ENCODE assay signal across 8 cellular contexts in genomic region chr4:2535386-2536192, GRCh38. TPM values are rescaled to one million over a fixed set of nuclear protein-coding genes. Genes with fewer than 3 reads are reported as not detected.
DNase-seq lines count a peak whose midpoint lies in the region; ATAC-seq and TF ChIP-seq lines count a peak whose summit lies in the region.

No MANE protein-coding gene starts in this region.

- in situ Hi-C loops in G401 (cut with HindIII; ENCODE audit: low sequenced_read_pairs), result no loop called here

- peaks cover 5 to 8% (median 6%) of the 10 kb centered on the region in 3 experiments for H3K36me3 Mint-ChIP-seq in H9 (ENCODE audit: insufficient read depth in 1 of 3, low read depth in 3 of 3)

- H2AFZ ChIP-seq in H9 (ENCODE audit: low read length), result no peak overlapping the region

- H2BK20ac ChIP-seq in H9 (ENCODE audit: low read depth, low read length, poor library complexity, severe bottlenecking), result no peak overlapping the region

- H3K4me1 ChIP-seq in H9 (ENCODE audit: insufficient read depth, low read length), result peaks cover 3% of the 10 kb centered on the region; the same call in 1 of the 2 replicates
- H3K4me1 ChIP-seq in mucosa of rectum (ENCODE audit: control insufficient read depth in 2 of 2, insufficient read depth in 2 of 2, low read length in 2 of 2), result peaks cover 9 to 10% of the 10 kb centered on the region in 2 donors

- no peaks in the 10 kb centered on the region for H3K9me3 ChIP-seq in H9 (ENCODE audit: control insufficient read depth, low read depth, low read length)
- H3K9me3 ChIP-seq in mucosa of rectum (ENCODE audit: control insufficient read depth in 2 of 2, low read length in 2 of 2), result no peaks in the 10 kb centered on the region

- DNase-seq in G401 (ENCODE audit: low spot score), result peak; percentile 44
- DNase-seq in H9, result peak; percentile 68
- peak; percentile 83 for DNase-seq in NOMO-1 treated with DMSO at 0.1 percent for 48 hours (lab: John Stamatoyannopoulos, UW; ENCODE audit: unreplicated experiment)
- DNase-seq in activated T-cell treated with anti-CD3 and anti-CD28 coated beads for 1 hour (ENCODE audit: low read depth), result peak; percentile 28
- DNase-seq in epithelial cell of proximal tubule (ENCODE audit: low read depth), result no peak
- DNase-seq in stimulated activated CD8-positive, alpha-beta memory T cell treated with anti-CD3 and anti-CD28 coated beads, Interleukin-7, amount 100 ng/mL, for 1 hour (ENCODE audit: low read depth in 2 of 2), result peak; percentile 20 to 23

- H3K4me2 ChIP-seq in H9 (ENCODE audit: insufficient read depth, insufficient read length, low read length), result peak overlapping the region; percentile 58

- no peak overlapping the region for H3K27ac ChIP-seq in H9 (ENCODE audit: insufficient read length, low read depth, low read length)
- H3K27ac ChIP-seq in mucosa of rectum (ENCODE audit: low read depth in 2 of 2, low read length in 2 of 2), result peak overlapping the region; percentile 76 to 90

- H3K27me3 ChIP-seq in H9 (ENCODE audit: insufficient read depth, low read length) (no peaks in the 10 kb centered on the region), mucosa of rectum (ENCODE audit: control insufficient read depth in 2 of 2, insufficient read depth in 2 of 2, low read length in 2 of 2) (no peaks in the 10 kb centered on the region)

- no peak overlapping the region for H4K8ac ChIP-seq in H9 (replicated peaks; ENCODE audit: insufficient read length, low read depth, low read length)

- peak overlapping the region; percentile 63 for H3K18ac ChIP-seq in H9 (ENCODE audit: insufficient read length, low read depth, low read length)

- no peak overlapping the region for H2AK5ac ChIP-seq in H9 (ENCODE audit: insufficient read length, low read length)

- no peaks in the 10 kb centered on the region for H4K20me1 ChIP-seq in H9 (ENCODE audit: control insufficient read depth, insufficient read depth, insufficient read length)

- peak overlapping the region; percentile 44 for H3K9ac ChIP-seq in H9 (ENCODE audit: extremely low read depth, insufficient read length, low read length)
- H3K9ac ChIP-seq in mucosa of rectum (ENCODE audit: low read depth in 1 of 2, low read length in 2 of 2), result peak overlapping the region; percentile 83 to 87

- no peaks in the 10 kb centered on the region for H3K9me3 Mint-ChIP-seq in H9

- ATAC-seq in HG03457 (IDR thresholded peaks at IDR 0.05; ENCODE audit: unreplicated experiment), result no peak

- no peak overlapping the region for H4K91ac ChIP-seq in H9 (ENCODE audit: insufficient read length, low read depth, low read length)

- no peaks in the 10 kb centered on the region for H3K27me3 Mint-ChIP-seq in H9 (ENCODE audit: low read depth)

- H2BK15ac ChIP-seq in H9 (ENCODE audit: low read depth, low read length), result no peak overlapping the region

- no peak overlapping the region for H4K5ac ChIP-seq in H9 (ENCODE audit: insufficient read length, low read depth, low read length)

- no peak overlapping the region for H3K4ac ChIP-seq in H9 (ENCODE audit: low read depth, low read length)

- peak overlapping the region; percentile 93 to 96 for H3K4me3 Mint-ChIP-seq in H9

- H3K23me2 ChIP-seq in H9 (ENCODE audit: insufficient read length, low read depth, low read length, poor library complexity, severe bottlenecking), result peaks cover 4% of the 10 kb centered on the region

- peak overlapping the region; percentile 41 for H3K14ac ChIP-seq in H9 (ENCODE audit: insufficient read depth, low read length)

- H2BK5ac ChIP-seq in H9 (ENCODE audit: insufficient read length, low read length), result no peak overlapping the region

- H3K4me3 ChIP-seq in epithelial cell of proximal tubule (ENCODE audit: low read depth, low read length) (peak overlapping the region; percentile 90), mucosa of rectum (ENCODE audit: low read length in 2 of 2) (peak overlapping the region; percentile 76 to 78)

- H2BK12ac ChIP-seq in H9 (ENCODE audit: insufficient read length, low read depth, low read length), result no peak overlapping the region

- H3K79me1 ChIP-seq in H9 (ENCODE audit: insufficient read depth, low read depth, low read length, poor library complexity, severe bottlenecking), result no peaks in the 10 kb centered on the region

- no peaks in the 10 kb centered on the region for H3K36me3 ChIP-seq in mucosa of rectum (ENCODE audit: control insufficient read depth in 2 of 2, insufficient read depth in 2 of 2, low read length in 2 of 2)

- no CpG with 5 or more reads among the region's 76 CpGs for WGBS in H9 (ENCODE audit: extremely low coverage, insufficient read length, low lambda C conversion rate)

- peak overlapping the region; percentile 96 to 98 (median 98) for H3K27ac Mint-ChIP-seq in H9

- H3K23ac ChIP-seq in H9 (ENCODE audit: insufficient read length, low read depth, low read length), result no peak overlapping the region

- H3K56ac ChIP-seq in H9 (ENCODE audit: insufficient read length, low read depth, low read length), result no peak overlapping the region

- peaks cover 19% of the 10 kb centered on the region; the same call in 1 of the 2 replicates for H3K79me2 ChIP-seq in H9 (ENCODE audit: insufficient read depth, low read length)

- peaks cover 9 to 10% of the 10 kb centered on the region in 2 experiments for H3K4me1 Mint-ChIP-seq in H9

- no peak overlapping the region for H3T11ph ChIP-seq in H9 (ENCODE audit: low read length)

- TF ChIP-seq CTCF in H9 (conservative IDR thresholded peaks at IDR 0.05) (peak; percentile 29; the same call in 2 of the 3 replicates), epithelial cell of proximal tubule (conservative IDR thresholded peaks at IDR 0.05; ENCODE audit: low read depth, low read length) (peak; percentile 8)

- no peak overlapping the region for H2BK120ac ChIP-seq in H9 (ENCODE audit: low read depth, low read length, poor library complexity, severe bottlenecking)

RNA-seq across cellular contexts. Expression of gene FAM193A, which starts 0.9 kb away (rescaled TPM):
- total RNA-seq in G401 (2014; rRNA removed; shearing (Covaris generic)), result 14.5 and 26.2 TPM in 2 replicates
- total RNA-seq in H9 (2021) (35.9 and 36.9 TPM in 2 replicates), epithelial cell of proximal tubule (12.9 and 14.6 TPM in 2 replicates)
